ENCODE assay signal across 26 cellular contexts in genomic region chr11:70610561-70610960, GRCh38.
DNase-seq lines count a peak whose midpoint lies in the region; TF ChIP-seq lines count a peak whose summit lies in the region.
"Had no signal": no experiment of that assay in that cellular context is flagged by ENCODE, and none has a peak within 500 bp of the region (broad histone marks: within the 10 kb centered on the region; RNA-seq: fewer than 3 reads in every experiment).

No MANE protein-coding gene starts in this region.

- peaks cover 0 to 2% of the 10 kb centered on the region in 2 donors for H3K27me3 Mint-ChIP-seq in CD4-positive, alpha-beta memory T cell

- WGBS in mesenchymal stem cell = 63% methylated on average over 12 of the region's 12 CpGs

- no peak overlapping the region for H4K91ac ChIP-seq in mesenchymal stem cell (ENCODE audit: low read length)

- H3K36me3 Mint-ChIP-seq in CD4-positive, alpha-beta memory T cell = no peaks in the 10 kb centered on the region
- H3K36me3 Mint-ChIP-seq: immature natural killer cell had no signal

- no peak overlapping the region for H2AK5ac ChIP-seq in mesenchymal stem cell (ENCODE audit: low read length, severe bottlenecking)

- peaks cover 1% of the 10 kb centered on the region for H3K79me1 ChIP-seq in mesenchymal stem cell (replicated peaks; ENCODE audit: low read length, poor library complexity, severe bottlenecking)

- no peak overlapping the region for H3K18ac ChIP-seq in mesenchymal stem cell (ENCODE audit: low read depth in 1 of 2, low read length in 2 of 2)

- DNase-seq in A673 (ENCODE audit: low spot score) (peak; percentile 42), RPMI7951 (ENCODE audit: low read depth) (peak; percentile 79), choroid plexus epithelial cell (ENCODE audit: low read depth) (peak; percentile 32), mesenchymal stem cell (no peak), NAMALWA (ENCODE audit: low spot score) (no peak), HT-29 (ENCODE audit: low spot score) (no peak), NCI-H82 treated with DMSO at 0.1 percent for 48 hours (lab: John Stamatoyannopoulos, UW; ENCODE audit: unreplicated experiment) (no peak)
- no peak for DNase-seq in CD4-positive, alpha-beta memory T cell
- DNase-seq: activated CD4-positive, alpha-beta T cell treated with anti-CD3 and anti-CD28 coated beads, Interleukin-2, amount 50 U/mL, for 48 hours; activated gamma-delta T cell; central memory CD4-positive, alpha-beta T cell; effector CD8-positive, alpha-beta T cell; GDM1; immature natural killer cell; MM.1S; NCI-H1694 treated with DMSO at 0.1 percent for 48 hours; SHP77; stimulated activated CD4-positive, alpha-beta T cell treated with anti-CD3 and anti-CD28 coated beads, Interleukin-15, amount 100 ng/mL, for 24 hours; T-helper 17 cell had no signal

- peaks cover 0 to 2% (median 0%) of the 10 kb centered on the region in 8 donors for H3K9me3 Mint-ChIP-seq in CD4-positive, alpha-beta memory T cell
- H3K9me3 Mint-ChIP-seq: immature natural killer cell had no signal

- no peak overlapping the region for H4K8ac ChIP-seq in mesenchymal stem cell (ENCODE audit: low read length)

- no peaks in the 10 kb centered on the region for H3K27me3 ChIP-seq in A673 (replicated peaks; ENCODE audit: insufficient read depth, low read depth, low read length, poor library complexity)
- peaks cover 22 to 27% of the 10 kb centered on the region in 2 experiments for H3K27me3 ChIP-seq in mesenchymal stem cell (ENCODE audit: control insufficient read depth in 1 of 2, insufficient read depth in 1 of 2, low read length in 2 of 2)
- no peaks in the 10 kb centered on the region for H3K27me3 ChIP-seq in CD4-positive, alpha-beta memory T cell (ENCODE audit: insufficient read depth, low read length)
- H3K27me3 ChIP-seq: vagina had no signal

- H3K23ac ChIP-seq in mesenchymal stem cell (ENCODE audit: low read length in 2 of 2) = no peak overlapping the region

- peak overlapping the region; percentile 50 for H3K9ac ChIP-seq in mesenchymal stem cell (ENCODE audit: low read length)

- POLR2A ChIA-PET in A673 (lab: Charles Lee; ENCODE audit: low non-redundant PET) = no interaction called here
- POLR2A ChIA-PET in CD4-positive, alpha-beta memory T cell (lab: Charles Lee; ENCODE audit: partially characterized antibody) = no interaction called here

- H2AFZ ChIP-seq in mesenchymal stem cell (ENCODE audit: low read depth, low read length) = no peak overlapping the region

- H2BK15ac ChIP-seq in mesenchymal stem cell (ENCODE audit: low read depth, poor library complexity, severe bottlenecking) = no peak overlapping the region

- no peak overlapping the region for H2BK5ac ChIP-seq in mesenchymal stem cell (ENCODE audit: low read depth, low read length, poor library complexity, severe bottlenecking)

- no peak overlapping the region for H3K4me3 Mint-ChIP-seq in CD4-positive, alpha-beta memory T cell
- H3K4me3 Mint-ChIP-seq: immature natural killer cell, T-helper 17 cell had no signal

- H3K4me3 ChIP-seq in A673 (ENCODE audit: low read depth, low read length, poor library complexity, severe bottlenecking) (no peak overlapping the region), choroid plexus epithelial cell (ENCODE audit: low read depth, low read length) (no peak overlapping the region), mesenchymal stem cell (ENCODE audit: insufficient read depth in 1 of 2, low read depth in 1 of 2, low read length in 2 of 2) (peak overlapping the region in 1 of 2 experiments; percentile 44)
- no peak overlapping the region for H3K4me3 ChIP-seq in CD4-positive, alpha-beta memory T cell (ENCODE audit: low read length in 2 of 2)
- H3K4me3 ChIP-seq: esophagus muscularis mucosa, heart left ventricle, vagina had no signal

- intact Hi-C loops in A673 (cut with micrococcal nuclease; ENCODE audit: unreplicated experiment) = no loop called here
- intact Hi-C loops in CD4-positive, alpha-beta memory T cell (cut with micrococcal nuclease) = no loop called here

- no peak for TF ChIP-seq CTCF in A673 (conservative IDR thresholded peaks at IDR 0.05; ENCODE audit: low read depth, low read length)
- TF ChIP-seq CTCF in choroid plexus epithelial cell (conservative IDR thresholded peaks at IDR 0.05; ENCODE audit: low read depth, low read length) = no peak

- H3K4me1 ChIP-seq in A673 (ENCODE audit: insufficient read depth, low read length, poor library complexity, severe bottlenecking) (peaks cover 22% of the 10 kb centered on the region), mesenchymal stem cell (ENCODE audit: control insufficient read depth, insufficient read depth, low read depth, low read length) (peaks cover 1% of the 10 kb centered on the region)
- H3K4me1 ChIP-seq in CD4-positive, alpha-beta memory T cell (ENCODE audit: insufficient read depth, low read length) = no peaks in the 10 kb centered on the region

- no peak overlapping the region for H3K27ac ChIP-seq in A673 (ENCODE audit: low read depth, low read length, poor library complexity, severe bottlenecking)
- no peak overlapping the region for H3K27ac ChIP-seq in mesenchymal stem cell (ENCODE audit: low read length, poor library complexity, severe bottlenecking)
- no peak overlapping the region for H3K27ac ChIP-seq in CD4-positive, alpha-beta memory T cell (ENCODE audit: low read depth, low read length)
- H3K27ac ChIP-seq: C4-2B, esophagus muscularis mucosa, heart left ventricle, HL-60, neutrophil, vagina, VCaP had no signal

- CTCF ChIA-PET in A673 (lab: Charles Lee) = no interaction called here
- CTCF ChIA-PET in CD4-positive, alpha-beta memory T cell (lab: Charles Lee; ENCODE audit: partially characterized antibody) = no interaction called here

- H3K36me3 ChIP-seq in A673 (ENCODE audit: insufficient read depth, low read length, poor library complexity, severe bottlenecking) = no peaks in the 10 kb centered on the region
- H3K36me3 ChIP-seq in mesenchymal stem cell (ENCODE audit: control insufficient read depth in 1 of 2, insufficient read depth in 2 of 2, low read depth in 1 of 2, low read length in 2 of 2) = no peaks in the 10 kb centered on the region
- no peaks in the 10 kb centered on the region for H3K36me3 ChIP-seq in CD4-positive, alpha-beta memory T cell (ENCODE audit: insufficient read depth, low read length)
- H3K36me3 ChIP-seq: esophagus muscularis mucosa, heart left ventricle, neutrophil, vagina had no signal

- no peak overlapping the region for H3K4me2 ChIP-seq in mesenchymal stem cell (ENCODE audit: low read length, poor library complexity, severe bottlenecking)

- H3K9me3 ChIP-seq in A673 (ENCODE audit: low read depth, low read length, poor library complexity, severe bottlenecking) (no peaks in the 10 kb centered on the region), mesenchymal stem cell (ENCODE audit: control insufficient read depth, low read length) (peaks cover 4% of the 10 kb centered on the region)
- H3K9me3 ChIP-seq in CD4-positive, alpha-beta memory T cell (ENCODE audit: control insufficient read depth in 1 of 2, low read length in 2 of 2) = no peaks in the 10 kb centered on the region
- H3K9me3 ChIP-seq: neutrophil, vagina had no signal

- H3K27ac Mint-ChIP-seq in CD4-positive, alpha-beta memory T cell = no peak overlapping the region
- H3K27ac Mint-ChIP-seq: immature natural killer cell, T-helper 17 cell had no signal

- no peak overlapping the region for H3K4ac ChIP-seq in mesenchymal stem cell (ENCODE audit: low read depth in 1 of 2, low read length in 2 of 2)

- no TSS peak for BruUV-seq in A673 (replicated peaks; lab: Mats Ljungman, UMichigan)

- H2BK120ac ChIP-seq in mesenchymal stem cell (ENCODE audit: low read depth, low read length) = no peak overlapping the region

- H2BK12ac ChIP-seq in mesenchymal stem cell (ENCODE audit: low read length in 2 of 2) = no peak overlapping the region

- no peak overlapping the region for H3K14ac ChIP-seq in mesenchymal stem cell (ENCODE audit: low read length in 2 of 2)

- H3K4me1 Mint-ChIP-seq in CD4-positive, alpha-beta memory T cell = no peaks in the 10 kb centered on the region
- H3K4me1 Mint-ChIP-seq: immature natural killer cell, T-helper 17 cell had no signal

Comparison
In these comparisons a context has a peak if more than half of its experiments do, and no peak if none do; other contexts are left out.
1. DNase-seq: peak in A673 (single experiment), RPMI7951 (single experiment) and choroid plexus epithelial cell (single experiment); none in mesenchymal stem cell (single experiment), CD4-positive, alpha-beta memory T cell (0 of 5), NAMALWA (single experiment), HT-29 (single experiment) and NCI-H82 treated with DMSO at 0.1 percent for 48 hours (single experiment).